12 cellular contexts compared by ENCODE assay signal in genomic region chr20:38760978-38761377, GRCh38. TPM values are rescaled to one million over a fixed set of nuclear protein-coding genes. Genes with fewer than 3 reads are reported as not detected.
"Had no signal": no experiment of that assay in that cellular context is flagged by ENCODE, and none has a peak within 500 bp of the region (broad histone marks: within the 10 kb centered on the region; RNA-seq: fewer than 3 reads in every experiment).

No MANE protein-coding gene starts in this region.

- H3K27ac ChIP-seq: GM23248 had no signal

- DNase-seq: GM23248, GOT3, H7, H9, HCEC 1CT, HFFc6 had no signal

- ATAC-seq: GM23338, HCT116 had no signal

- H3K27ac Mint-ChIP-seq: GM23338, H9, HFFc6 had no signal

- FAIRE-seq: H1, H54 had no signal

- H3K4me3 ChIP-seq: GM23248, GM23338, HAP-1 had no signal

- H3K9me3 Mint-ChIP-seq: GM23338, H9, HFFc6 had no signal

- H3K4me1 ChIP-seq: HAP-1 had no signal

- H3K9me3 ChIP-seq: HAP-1 had no signal

- H3K4me2 ChIP-seq: GM23338 had no signal

- H2AFZ ChIP-seq: GM23248, GM23338 had no signal

- H3K4me3 Mint-ChIP-seq: GM23338, H9, HFFc6 had no signal

- H3K9ac ChIP-seq: GM23248 had no signal

RNA-seq across cellular contexts. Expression of gene SLC32A1, which starts 36.7 kb away (rescaled TPM):
- total RNA-seq: GM23248, H4, H7, HFFc6 had no signal
- polyA plus RNA-seq: GM23248, GM23338 had no signal

RNA-seq across cellular contexts. Expression of gene PPP1R16B, which starts 44.5 kb away (rescaled TPM):
- total RNA-seq: GM23248, H4, HFFc6 had no signal
- polyA plus RNA-seq: GM23248 had no signal
